ENCODE assay signal across 11 cellular contexts in the genomic region with DNA sequence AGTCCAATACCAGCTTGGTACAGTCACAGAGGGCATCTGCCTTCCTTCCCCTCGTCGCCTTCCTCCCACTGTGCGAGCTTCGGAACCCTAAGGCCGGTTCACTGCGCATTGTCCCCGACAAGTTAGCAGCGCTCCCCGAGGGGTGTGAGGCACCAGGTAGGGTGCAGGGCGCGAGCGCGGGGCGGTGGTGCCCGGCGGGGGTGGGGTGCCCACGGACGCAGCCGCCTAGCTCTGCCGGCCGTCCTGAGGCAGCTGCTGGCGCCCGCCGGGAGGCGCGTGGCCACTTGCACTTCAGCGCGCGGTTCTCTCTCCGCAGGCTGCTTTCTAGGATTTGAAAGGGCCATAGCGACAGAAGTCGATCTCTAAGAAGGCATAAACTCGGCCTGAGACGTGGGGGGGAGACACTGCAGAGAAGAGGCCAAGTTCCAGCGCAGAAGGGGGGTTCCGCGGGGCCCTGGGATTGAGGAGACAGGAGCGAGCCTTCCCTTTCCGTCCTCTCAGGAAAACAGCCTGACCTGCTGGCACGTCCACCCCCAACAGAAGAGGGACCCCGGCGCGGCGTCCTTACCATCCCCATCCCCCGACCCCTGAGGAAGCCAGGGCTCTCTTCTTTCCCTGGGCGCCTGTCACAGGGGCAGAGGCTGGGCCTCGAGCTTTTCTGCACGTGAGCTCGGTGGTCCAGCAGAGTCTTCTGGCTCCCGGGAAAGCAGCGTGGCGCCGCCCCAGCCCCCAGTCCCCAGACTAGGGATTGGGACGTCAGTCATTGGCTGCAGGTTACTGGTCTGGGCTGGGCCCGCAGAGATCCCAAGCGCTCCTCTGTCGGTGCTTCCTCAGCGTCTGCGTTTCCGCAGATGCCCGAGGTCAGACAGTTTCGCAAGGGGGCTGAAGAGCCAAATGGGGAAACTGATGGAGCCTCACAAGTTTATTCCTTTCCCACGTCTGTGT. TPM values are rescaled to one million over a fixed set of nuclear protein-coding genes. Genes with fewer than 3 reads are reported as not detected.
DNase-seq lines count a peak whose midpoint lies in the region; ATAC-seq and TF ChIP-seq lines count a peak whose summit lies in the region.
"Had no signal": no experiment of that assay in that cellular context is flagged by ENCODE, and none has a peak within 500 bp of the region (broad histone marks: within the 10 kb centered on the region; RNA-seq: fewer than 3 reads in every experiment).

No MANE protein-coding gene starts in this region.

- H3K27ac Mint-ChIP-seq in activated T-helper 17 cell treated with anti-CD3 and anti-CD28 coated beads, Interleukin-2, amount 50 U/mL, for 72 hours: no peak overlapping the region
- H3K27ac Mint-ChIP-seq: activated naive CD4-positive, alpha-beta T cell treated with anti-CD3 and anti-CD28 coated beads, Interleukin-2, amount 10 ng/mL, durations not matched to agents 7 days and 5 days had no signal

- H3K27me3 ChIP-seq in lower lobe of right lung (ENCODE audit: low read depth) (peaks cover 80% of the 10 kb centered on the region), upper lobe of right lung (peaks cover 89% of the 10 kb centered on the region), PC-9 (ENCODE audit: insufficient read depth, low read depth) (peaks cover 20% of the 10 kb centered on the region)

- no peaks in the 10 kb centered on the region for H3K9me2 ChIP-seq in PC-9 (ENCODE audit: insufficient read depth)

- POLR2A ChIA-PET in PC-9 (lab: Charles Lee; ENCODE audit: unreplicated experiment): no interaction called here

- H3K36me3 ChIP-seq in lower lobe of right lung: no peaks in the 10 kb centered on the region
- H3K36me3 ChIP-seq in upper lobe of right lung: no peaks in the 10 kb centered on the region
- no peaks in the 10 kb centered on the region for H3K36me3 ChIP-seq in PC-9 (ENCODE audit: low read depth)

- peaks cover 4% of the 10 kb centered on the region for H3K9me3 Mint-ChIP-seq in activated T-helper 17 cell treated with anti-CD3 and anti-CD28 coated beads, Interleukin-2, amount 50 U/mL, for 72 hours

- H3K27ac ChIP-seq in lower lobe of right lung: no peak overlapping the region
- H3K27ac ChIP-seq in upper lobe of right lung: no peak overlapping the region
- no peak overlapping the region for H3K27ac ChIP-seq in PC-9
- H3K27ac ChIP-seq: VCaP had no signal

- intact Hi-C loops in lower lobe of right lung (cut with DNase I) (no loop called here), upper lobe of right lung (cut with DNase I) (no loop called here), PC-9 (cut with micrococcal nuclease; ENCODE audit: unreplicated experiment) (no loop called here)

- H3K4me1 ChIP-seq in lower lobe of right lung (peaks cover 39% of the 10 kb centered on the region), upper lobe of right lung (peaks cover 16% of the 10 kb centered on the region), PC-9 (replicated peaks; ENCODE audit: insufficient read depth) (no peaks in the 10 kb centered on the region)

- H3K9me3 ChIP-seq in lower lobe of right lung (no peaks in the 10 kb centered on the region), upper lobe of right lung (no peaks in the 10 kb centered on the region), PC-9 (ENCODE audit: insufficient read depth, low read depth) (no peaks in the 10 kb centered on the region)

- no peaks in the 10 kb centered on the region for H3K36me3 Mint-ChIP-seq in activated T-helper 17 cell treated with anti-CD3 and anti-CD28 coated beads, Interleukin-2, amount 50 U/mL, for 72 hours (ENCODE audit: low read depth)

- no peak overlapping the region for H2AFZ ChIP-seq in PC-9

- H3K4me3 ChIP-seq in lower lobe of right lung (peak overlapping the region; percentile 22), upper lobe of right lung (peak overlapping the region; percentile 12), PC-9 (no peak overlapping the region)

- no peaks in the 10 kb centered on the region for H3F3A ChIP-seq in PC-9 (ENCODE audit: insufficient read depth, low read depth)

- H4K20me1 ChIP-seq in PC-9 (ENCODE audit: insufficient read depth): no peaks in the 10 kb centered on the region

- peaks cover 12% of the 10 kb centered on the region for H3K4me1 Mint-ChIP-seq in activated T-helper 17 cell treated with anti-CD3 and anti-CD28 coated beads, Interleukin-2, amount 50 U/mL, for 72 hours

- DNase-seq in stimulated activated CD4-positive, alpha-beta T cell treated with anti-CD3 and anti-CD28 coated beads, Interleukin-15, amount 100 ng/mL, for 24 hours: peak; percentile 16
- no peak for DNase-seq in stimulated activated CD4-positive, alpha-beta T cell treated with anti-CD3 and anti-CD28 coated beads, Interleukin-2, amount 100 ng/mL, for 48 hours
- no peak for DNase-seq in lower lobe of right lung
- no peak for DNase-seq in upper lobe of right lung
- no peak for DNase-seq in PC-9
- no peak for DNase-seq in NCI-H187 treated with DMSO at 0.1 percent for 48 hours (lab: John Stamatoyannopoulos, UW)
- DNase-seq in NCI-H2196 treated with DMSO at 0.1 percent for 48 hours (lab: John Stamatoyannopoulos, UW; ENCODE audit: unreplicated experiment): no peak
- DNase-seq: activated naive CD4-positive, alpha-beta T cell treated with anti-CD3 and anti-CD28 coated beads, Interleukin-2, amount 10 ng/mL, durations not matched to agents 7 days and 5 days; NCI-H146 had no signal

- CTCF ChIA-PET in PC-9 (lab: Charles Lee): no interaction called here

- TF ChIP-seq CTCF in lower lobe of right lung (IDR thresholded peaks at IDR 0.05) (no peak), upper lobe of right lung (IDR thresholded peaks at IDR 0.05) (no peak), PC-9 (conservative IDR thresholded peaks at IDR 0.05) (no peak)

- no peak overlapping the region for H3K4me2 ChIP-seq in PC-9

- no peaks in the 10 kb centered on the region for H3K79me2 ChIP-seq in PC-9 (ENCODE audit: low read depth)

- no peak for ATAC-seq in activated T-helper 17 cell treated with anti-CD3 and anti-CD28 coated beads, Interleukin-2, amount 50 U/mL, for 72 hours (replicated peaks)
- ATAC-seq in lower lobe of right lung (peak; percentile 26 to 34), upper lobe of right lung (peak; percentile 38)

- peaks cover 53% of the 10 kb centered on the region for H3K27me3 Mint-ChIP-seq in activated T-helper 17 cell treated with anti-CD3 and anti-CD28 coated beads, Interleukin-2, amount 50 U/mL, for 72 hours

- BruUV-seq in PC-9 (replicated peaks; lab: Mats Ljungman, UMichigan): no TSS peak

- peak overlapping the region; percentile 82 for H3K4me3 Mint-ChIP-seq in activated T-helper 17 cell treated with anti-CD3 and anti-CD28 coated beads, Interleukin-2, amount 50 U/mL, for 72 hours
- H3K4me3 Mint-ChIP-seq: activated naive CD4-positive, alpha-beta T cell treated with anti-CD3 and anti-CD28 coated beads, Interleukin-2, amount 10 ng/mL, durations not matched to agents 7 days and 5 days had no signal

RNA-seq across cellular contexts. Expression of a gene that starts 15.6 kb away (rescaled TPM):
- not detected for total RNA-seq in activated T-helper 17 cell treated with anti-CD3 and anti-CD28 coated beads, Interleukin-2, amount 50 U/mL, for 72 hours
- total RNA-seq in lower lobe of right lung (not detected), upper lobe of right lung (not detected), PC-9 (2021) (not detected in 2 replicates)

RNA-seq across cellular contexts. Expression of a gene that starts 22.5 kb away (rescaled TPM):
- total RNA-seq in activated T-helper 17 cell treated with anti-CD3 and anti-CD28 coated beads, Interleukin-2, amount 50 U/mL, for 72 hours: 10 to 100 TPM; 33.2 to 51.1 TPM
- total RNA-seq in lower lobe of right lung: 41.6 TPM
- 40.3 TPM for total RNA-seq in upper lobe of right lung
- 62.2 and 83.7 TPM in 2 replicates for total RNA-seq in PC-9 (2021)
